24 cellular contexts compared by ENCODE assay signal in genomic region chr3:49058011-49058410, GRCh38.
"Had no signal": no experiment of that assay in that cellular context is flagged by ENCODE, and none has a peak within 500 bp of the region (broad histone marks: within the 10 kb centered on the region; RNA-seq: fewer than 3 reads in every experiment).

No MANE protein-coding gene starts in this region.

- H3K4me1 ChIP-seq: esophagus squamous epithelium, foreskin keratinocyte, right atrium auricular region, tibial artery, upper lobe of right lung, vagina had no signal

- H3K27me3 Mint-ChIP-seq: dendritic cell treated with granulocyte-macrophage colony-stimulating factor and Interleukin-4, amounts not matched to agents 40 ng/mL and 50 ng/mL, for 4 days; effector memory CD8-positive, alpha-beta T cell; naive thymus-derived CD8-positive, alpha-beta T cell had no signal

- H3K4me3 ChIP-seq: esophagus squamous epithelium, hepatocyte, mucosa of descending colon, ovary, right atrium auricular region, sigmoid colon, smooth muscle cell, tibial artery, upper lobe of right lung, vagina had no signal

- H2AFZ ChIP-seq: hepatocyte had no signal

- H3K4me3 Mint-ChIP-seq: dendritic cell treated with granulocyte-macrophage colony-stimulating factor and Interleukin-4, amounts not matched to agents 40 ng/mL and 50 ng/mL, for 4 days; effector memory CD8-positive, alpha-beta T cell; naive thymus-derived CD8-positive, alpha-beta T cell; neural crest cell; stimulated activated effector memory CD8-positive, alpha-beta T cell treated with anti-CD3 and anti-CD28 coated beads, Interleukin-12 subunit alpha, Interleukin-12 subunit beta, amount 100 ng/mL, for 72 hours had no signal

- H3K9me3 Mint-ChIP-seq: dendritic cell treated with granulocyte-macrophage colony-stimulating factor and Interleukin-4, amounts not matched to agents 40 ng/mL and 50 ng/mL, for 4 days; effector memory CD8-positive, alpha-beta T cell; naive thymus-derived CD8-positive, alpha-beta T cell; neural crest cell; stimulated activated effector memory CD8-positive, alpha-beta T cell treated with anti-CD3 and anti-CD28 coated beads, Interleukin-12 subunit alpha, Interleukin-12 subunit beta, amount 100 ng/mL, for 72 hours had no signal

- ATAC-seq: effector memory CD8-positive, alpha-beta T cell; foreskin keratinocyte; left colon; mucosa of descending colon; naive thymus-derived CD8-positive, alpha-beta T cell; stimulated activated naive CD8-positive, alpha-beta T cell treated with anti-CD3 and anti-CD28 coated beads, Interleukin-15, Interleukin-2, amounts not matched to agents 100 U/mL and 50 U/mL, for 24 hours had no signal

- H3K4me2 ChIP-seq: hepatocyte, smooth muscle cell had no signal

- DNase-seq: effector memory CD8-positive, alpha-beta T cell; esophagus squamous epithelium; foreskin keratinocyte; head of caudate nucleus; left colon; left ventricle myocardium superior; mammary epithelial cell; mucosa of descending colon; naive thymus-derived CD8-positive, alpha-beta T cell; nucleus accumbens; ovary; sigmoid colon; stimulated activated CD4-positive, alpha-beta T cell treated with anti-CD3 and anti-CD28 coated beads, Interleukin-4, amount 100 ng/mL, for 1 hour; stimulated activated CD8-positive, alpha-beta memory T cell treated with anti-CD3 and anti-CD28 coated beads, Interleukin-4, amount 100 ng/mL, for 48 hours; stimulated activated naive CD8-positive, alpha-beta T cell treated with anti-CD3 and anti-CD28 coated beads, Interleukin-15, Interleukin-2, amounts not matched to agents 100 U/mL and 50 U/mL, for 24 hours; tibial artery; upper lobe of right lung had no signal

- H3K9me3 ChIP-seq: esophagus squamous epithelium, mucosa of descending colon, ovary, right atrium auricular region, sigmoid colon, tibial artery, upper lobe of right lung, vagina had no signal

- H3K36me3 ChIP-seq: ovary had no signal

- H3K4me1 Mint-ChIP-seq: neural crest cell had no signal

- H3K27ac Mint-ChIP-seq: dendritic cell treated with granulocyte-macrophage colony-stimulating factor and Interleukin-4, amounts not matched to agents 40 ng/mL and 50 ng/mL, for 4 days; effector memory CD8-positive, alpha-beta T cell; stimulated activated effector memory CD8-positive, alpha-beta T cell treated with anti-CD3 and anti-CD28 coated beads, Interleukin-12 subunit alpha, Interleukin-12 subunit beta, amount 100 ng/mL, for 72 hours had no signal

- H3K27ac ChIP-seq: esophagus squamous epithelium, foreskin keratinocyte, hepatocyte, ovary, right atrium auricular region, sigmoid colon, tibial artery, upper lobe of right lung, vagina had no signal

- H3K27me3 ChIP-seq: esophagus squamous epithelium, foreskin keratinocyte, hepatocyte, ovary, right atrium auricular region, sigmoid colon, tibial artery, upper lobe of right lung, vagina had no signal
